Comparison of ENCODE assay signal across 26 cellular contexts in the genomic region with DNA sequence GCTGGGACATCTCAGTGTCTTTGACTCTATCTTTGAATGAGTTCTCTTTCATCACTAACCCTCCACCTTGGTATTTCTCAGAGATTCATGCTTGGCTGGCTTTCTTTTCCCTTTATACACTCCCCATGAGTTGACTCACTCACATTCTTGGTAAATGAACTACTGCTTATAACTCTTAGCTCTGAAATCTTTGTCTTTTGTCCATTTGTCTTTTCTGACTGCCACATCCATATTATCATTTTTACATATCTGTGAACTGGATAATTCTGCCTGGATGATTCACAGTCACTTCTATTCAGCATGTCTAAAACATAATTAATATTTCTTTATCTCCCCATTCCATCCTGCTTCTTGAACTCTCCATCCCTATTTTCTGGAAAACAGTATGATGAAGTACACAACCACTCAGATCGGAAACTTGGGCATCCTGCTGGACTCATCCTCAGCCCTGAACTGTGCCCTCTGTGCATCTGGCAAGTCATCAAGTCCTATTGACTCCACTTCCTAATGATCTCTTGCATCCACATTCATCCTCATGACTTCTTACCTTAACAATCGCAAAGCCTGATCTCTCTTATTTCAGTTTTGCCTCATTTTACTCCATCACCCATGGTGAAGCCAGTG.
DNase-seq lines count a peak whose midpoint lies in the region; ATAC-seq, FAIRE-seq and TF ChIP-seq lines count a peak whose summit lies in the region.
"Had no signal": no experiment of that assay in that cellular context is flagged by ENCODE, and none has a peak within 500 bp of the region (broad histone marks: within the 10 kb centered on the region; RNA-seq: fewer than 3 reads in every experiment).

No MANE protein-coding gene starts in this region.

- no peak overlapping the region for H3K4me3 Mint-ChIP-seq in stimulated activated naive CD8-positive, alpha-beta T cell treated with anti-CD3 and anti-CD28 coated beads, Interleukin-15, amount 100 ng/mL, for 72 hours
- H3K4me3 Mint-ChIP-seq: activated naive CD8-positive, alpha-beta T cell; activated T-cell treated with anti-CD3 and anti-CD28 coated beads, Interleukin-2, amount 50 U/mL, for 72 hours; CD4-positive, alpha-beta memory T cell; H9; T-helper 2 cell treated with Interferon-gamma antibody and Interleukin-4, amounts not matched to agents 5 μg/mL and 100 μg/mL, for 36 hours had no signal

- H2AFZ ChIP-seq in keratinocyte (ENCODE audit: control insufficient read depth, low read length): no peak overlapping the region

- H3K4me1 ChIP-seq in keratinocyte (ENCODE audit: control insufficient read depth, extremely low read depth, insufficient read depth, low read length): peaks cover 4% of the 10 kb centered on the region
- H3K4me1 ChIP-seq: breast epithelium, transverse colon had no signal

- no peak overlapping the region for H3K27ac Mint-ChIP-seq in stimulated activated naive CD8-positive, alpha-beta T cell treated with anti-CD3 and anti-CD28 coated beads, Interleukin-15, amount 100 ng/mL, for 72 hours
- H3K27ac Mint-ChIP-seq: activated naive CD8-positive, alpha-beta T cell; activated T-cell treated with anti-CD3 and anti-CD28 coated beads, Interleukin-2, amount 50 U/mL, for 72 hours; CD4-positive, alpha-beta memory T cell; H9; T-helper 2 cell treated with Interferon-gamma antibody and Interleukin-4, amounts not matched to agents 5 μg/mL and 100 μg/mL, for 36 hours had no signal

- H3K9me3 ChIP-seq in keratinocyte (ENCODE audit: control insufficient read depth, low read depth, low read length): no peaks in the 10 kb centered on the region
- H3K9me3 ChIP-seq: breast epithelium, mucosa of descending colon, transverse colon had no signal

- H3K79me2 ChIP-seq in keratinocyte (ENCODE audit: control insufficient read depth, insufficient read depth, low read length): no peaks in the 10 kb centered on the region

- ATAC-seq in GM21825 (IDR thresholded peaks at IDR 0.05; ENCODE audit: unreplicated experiment): no peak
- no peak for ATAC-seq in stimulated activated naive CD8-positive, alpha-beta T cell treated with anti-CD3 and anti-CD28 coated beads, Interleukin-15, amount 100 ng/mL, for 72 hours
- ATAC-seq: activated T-cell treated with anti-CD3 and anti-CD28 coated beads, Interleukin-2, amount 50 U/mL, for 72 hours; mucosa of descending colon had no signal

- H4K20me1 ChIP-seq in keratinocyte (ENCODE audit: control insufficient read depth, extremely low read depth, insufficient read depth, low read length): no peaks in the 10 kb centered on the region

- TF ChIP-seq CTCF in AG10803 (conservative IDR thresholded peaks at IDR 0.05; ENCODE audit: low read length) (no peak), bronchial epithelial cell (IDR thresholded peaks at IDR 0.05; ENCODE audit: insufficient read depth, low read length, severe bottlenecking) (no peak), keratinocyte (optimal IDR thresholded peaks at IDR 0.05 in 1 of 3, IDR thresholded peaks at IDR 0.05 in 1 of 3, conservative IDR thresholded peaks at IDR 0.05 in 1 of 3; ENCODE audit: extremely low read depth in 1 of 3, insufficient read depth in 2 of 3, low read length in 3 of 3) (no peak)

- FAIRE-seq in bronchial epithelial cell (lab: Jason Lieb, UNC) (no peak), keratinocyte (lab: Jason Lieb, UNC) (peak; percentile 43)

- no peak overlapping the region for H3K9ac ChIP-seq in keratinocyte (ENCODE audit: control insufficient read depth, extremely low read depth, insufficient read depth, low read length)

- DNase-seq in AG10803 (ENCODE audit: low read depth) (peak; percentile 60), HT1080 (ENCODE audit: low read depth) (peak; percentile 61), bronchial epithelial cell (ENCODE audit: low read depth) (peak; percentile 71), keratinocyte (ENCODE audit: low read depth, low spot score) (no peak), NCI-H2107 (lab: John Stamatoyannopoulos, UW) (no peak)
- no peak for DNase-seq in effector CD8-positive, alpha-beta T cell (lab: John Stamatoyannopoulos, UW)
- no peak for DNase-seq in stimulated activated naive CD8-positive, alpha-beta T cell treated with anti-CD3 and anti-CD28 coated beads, Interleukin-15, amount 100 ng/mL, for 72 hours
- DNase-seq: activated CD8-positive, alpha-beta memory T cell treated with anti-CD3 and anti-CD28 coated beads for 24 hours; activated T-cell treated with anti-CD3 and anti-CD28 coated beads, Interleukin-2, amount 50 U/mL, for 72 hours; CD4-positive, alpha-beta memory T cell; DMS79; dorsolateral prefrontal cortex; H9; hypothalamus; KG1; mucosa of descending colon; NCI-H1048; NCI-H2081 treated with DMSO at 0.1 percent for 48 hours; NCI-H526; stimulated activated naive CD4-positive, alpha-beta T cell; transverse colon had no signal

- no peaks in the 10 kb centered on the region for H3K36me3 ChIP-seq in bronchial epithelial cell (ENCODE audit: control insufficient read depth, insufficient read depth, low read length)
- no peaks in the 10 kb centered on the region for H3K36me3 ChIP-seq in keratinocyte (ENCODE audit: control insufficient read depth in 2 of 2, extremely low read depth in 1 of 2, insufficient read depth in 2 of 2, low read length in 2 of 2)
- H3K36me3 ChIP-seq: breast epithelium, transverse colon had no signal

- no peaks in the 10 kb centered on the region for H3K9me3 Mint-ChIP-seq in stimulated activated naive CD8-positive, alpha-beta T cell treated with anti-CD3 and anti-CD28 coated beads, Interleukin-15, amount 100 ng/mL, for 72 hours
- H3K9me3 Mint-ChIP-seq: activated T-cell treated with anti-CD3 and anti-CD28 coated beads, Interleukin-2, amount 50 U/mL, for 72 hours; CD4-positive, alpha-beta memory T cell; H9; T-helper 2 cell treated with Interferon-gamma antibody and Interleukin-4, amounts not matched to agents 5 μg/mL and 100 μg/mL, for 36 hours had no signal

- no peaks in the 10 kb centered on the region for H3K9me1 ChIP-seq in keratinocyte (ENCODE audit: control insufficient read depth, extremely low read depth, insufficient read depth, low read length)

- no peaks in the 10 kb centered on the region for H3K27me3 Mint-ChIP-seq in stimulated activated naive CD8-positive, alpha-beta T cell treated with anti-CD3 and anti-CD28 coated beads, Interleukin-15, amount 100 ng/mL, for 72 hours
- H3K27me3 Mint-ChIP-seq: activated naive CD8-positive, alpha-beta T cell; CD4-positive, alpha-beta memory T cell had no signal

- no peak overlapping the region for H3K27ac ChIP-seq in keratinocyte (ENCODE audit: control insufficient read depth, insufficient read depth, low read length)
- H3K27ac ChIP-seq: breast epithelium, dorsolateral prefrontal cortex, HL-60, transverse colon had no signal

- no peaks in the 10 kb centered on the region for H3K27me3 ChIP-seq in bronchial epithelial cell (ENCODE audit: control insufficient read depth, insufficient read depth, low read length)
- no peaks in the 10 kb centered on the region for H3K27me3 ChIP-seq in keratinocyte (ENCODE audit: control insufficient read depth, extremely low read depth, insufficient read depth, low read length)
- H3K27me3 ChIP-seq: breast epithelium, dorsolateral prefrontal cortex, transverse colon had no signal

- no peaks in the 10 kb centered on the region for H3K4me1 Mint-ChIP-seq in stimulated activated naive CD8-positive, alpha-beta T cell treated with anti-CD3 and anti-CD28 coated beads, Interleukin-15, amount 100 ng/mL, for 72 hours
- H3K4me1 Mint-ChIP-seq: CD4-positive, alpha-beta memory T cell; H9 had no signal

- dilution Hi-C loops in keratinocyte (cut with MboI; ENCODE audit: extremely low pct_ligation_motif_present, low sequenced_read_pairs): no loop called here

- H3K4me3 ChIP-seq in AG10803 (ENCODE audit: low read length) (no peak overlapping the region), bronchial epithelial cell (ENCODE audit: low read depth, low read length) (no peak overlapping the region), keratinocyte (ENCODE audit: control insufficient read depth in 2 of 3, extremely low read depth in 1 of 3, insufficient read depth in 2 of 3, low read depth in 1 of 3, low read length in 3 of 3) (no peak overlapping the region)
- H3K4me3 ChIP-seq: breast epithelium, dorsolateral prefrontal cortex, mucosa of descending colon, transverse colon had no signal

- no peak overlapping the region for H3K4me2 ChIP-seq in keratinocyte (ENCODE audit: control insufficient read depth, extremely low read depth, insufficient read depth, low read depth, low read length)

Comparison
In these comparisons a context has a peak if more than half of its experiments do, and no peak if none do; other contexts are left out.
1. DNase-seq: peak in AG10803 (single experiment), HT1080 (single experiment) and bronchial epithelial cell (single experiment); none in keratinocyte (single experiment), NCI-H2107 (single experiment), effector CD8-positive, alpha-beta T cell (single experiment) and stimulated activated naive CD8-positive, alpha-beta T cell treated with anti-CD3 and anti-CD28 coated beads, Interleukin-15, amount 100 ng/mL, for 72 hours (0 of 2).